8 cellular contexts compared by ENCODE assay signal in the genomic region with DNA sequence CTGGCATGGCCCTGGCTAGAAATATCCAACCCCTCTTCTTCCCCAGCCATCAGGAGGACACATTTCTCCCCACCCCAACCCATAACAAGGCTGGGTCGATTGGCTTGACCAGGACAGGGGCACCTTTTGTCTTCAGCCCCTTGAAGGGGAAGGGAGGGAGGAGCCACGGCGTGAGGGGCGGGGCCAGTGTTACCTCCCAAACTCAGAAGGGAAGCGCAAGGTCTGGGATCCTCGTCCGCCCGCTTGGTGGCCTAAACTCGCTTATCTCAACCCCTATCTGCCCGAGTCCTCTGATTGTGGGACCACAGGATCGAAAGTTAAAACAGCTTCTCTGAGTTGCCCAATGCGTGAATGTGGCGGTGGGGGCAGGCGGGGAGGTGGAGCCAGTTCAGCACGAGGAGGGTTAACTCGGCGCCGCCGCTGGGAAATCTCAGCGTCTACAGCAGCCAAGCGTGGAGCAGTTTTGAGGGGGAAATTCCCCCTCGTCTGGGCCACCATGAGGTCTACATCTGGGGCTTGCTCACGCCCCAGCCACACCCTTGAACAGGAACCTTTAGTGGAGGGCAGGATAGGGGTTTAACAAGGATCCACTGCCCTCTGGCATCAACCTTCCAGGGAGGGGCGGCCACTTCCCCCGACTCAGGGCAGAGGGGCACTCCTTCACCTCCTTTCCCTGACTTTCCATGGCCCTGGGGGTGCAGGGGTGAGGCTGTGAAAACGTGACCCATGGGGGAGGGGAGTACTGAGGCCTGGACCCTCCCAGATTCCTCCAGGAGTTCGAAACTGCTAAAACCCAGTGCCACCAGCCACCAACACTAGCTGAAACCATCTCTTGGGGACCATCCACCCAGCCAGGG. TPM values are rescaled to one million over a fixed set of nuclear protein-coding genes. Genes with fewer than 3 reads are reported as not detected.
DNase-seq lines count a peak whose midpoint lies in the region; FAIRE-seq and TF ChIP-seq lines count a peak whose summit lies in the region.

No MANE protein-coding gene starts in this region.

- POLR2A ChIA-PET in AG04450 (lab: Yijun Ruan, JAX), result interaction anchor here (1.0 to 10.8 kb wide), 6 partner anchors 14 to 103 kb away, joined by 3 to 258 read pairs (median 4); a partner anchor contains a TSS

- DNase-seq in AG04450 (ENCODE audit: low read depth, low spot score) (no peak), GM19238 (ENCODE audit: insufficient read length, low spot score) (peak; percentile 70), HT-29 (ENCODE audit: low spot score) (peak; percentile 59), UCSD-AML1 (lab: John Stamatoyannopoulos, UW; ENCODE audit: unreplicated experiment) (peak; percentile 63), bronchial epithelial cell (ENCODE audit: low read depth) (no peak), NCI-H2171 (lab: John Stamatoyannopoulos, UW) (no peak)
- peak; percentile 74 to 76 for DNase-seq in stimulated activated CD4-positive, alpha-beta T cell treated with anti-CD3 and anti-CD28 coated beads, Interleukin-4, amount 100 ng/mL, for 48 hours (ENCODE audit: low read depth in 2 of 2)

- peak overlapping the region; percentile 87 for H3K4me3 ChIP-seq in AG04450 (ENCODE audit: low read depth, low read length)
- H3K4me3 ChIP-seq in bronchial epithelial cell (ENCODE audit: low read depth, low read length), result peak overlapping the region; percentile 76

- CTCF ChIA-PET in AG04450 (lab: Charles Lee), result interaction anchor here (0.5 to 3.5 kb wide), 13 partner anchors 9 to 106 kb away, joined by 3 to 47 read pairs (median 7); a partner anchor contains a TSS

- peak overlapping the region; percentile 99 for H3K27ac ChIP-seq in AG04450 (ENCODE audit: low read depth, low read length)
- H3K27ac ChIP-seq in layer of hippocampus (ENCODE audit: low read depth, low read length), result peak overlapping the region; percentile 95

- H3K9me3 ChIP-seq in AG04450 (ENCODE audit: control insufficient read depth, insufficient read depth, low read length), result no peaks in the 10 kb centered on the region

- peak; percentile 13 for FAIRE-seq in bronchial epithelial cell (lab: Jason Lieb, UNC)

- H3K36me3 ChIP-seq in bronchial epithelial cell (ENCODE audit: control insufficient read depth, insufficient read depth, low read length), result peaks cover 26% of the 10 kb centered on the region

- no peak; the same call in 1 of the 2 replicates for TF ChIP-seq CTCF in AG04450 (IDR thresholded peaks at IDR 0.05; ENCODE audit: low read depth, low read length)
- no peak for TF ChIP-seq CTCF in bronchial epithelial cell (IDR thresholded peaks at IDR 0.05; ENCODE audit: insufficient read depth, low read length, severe bottlenecking)

- H3K27me3 ChIP-seq in AG04450 (ENCODE audit: control insufficient read depth, insufficient read depth, low read length) (no peaks in the 10 kb centered on the region), bronchial epithelial cell (ENCODE audit: control insufficient read depth, insufficient read depth, low read length) (no peaks in the 10 kb centered on the region), layer of hippocampus (ENCODE audit: control insufficient read depth, insufficient read depth, low read length) (no peaks in the 10 kb centered on the region)

RNA-seq across cellular contexts. Expression of a gene that starts 0.7 kb away (rescaled TPM):
- polyA plus RNA-seq in AG04450 (2011; rRNA removed), result 79.5 and 94.2 TPM in 2 replicates
- 95.3 and 103 TPM in 2 replicates for polyA minus RNA-seq in AG04450 (2011; rRNA and poly(A)+ RNA removed)
- total RNA-seq in HT-29 (2014; rRNA removed; shearing (Covaris generic)), result 114 and 125 TPM in 2 replicates
- total RNA-seq in bronchial epithelial cell, result 30.8 and 77.7 TPM in 2 replicates

RNA-seq across cellular contexts. Expression of a gene that starts 17.9 kb away (rescaled TPM):
- polyA plus RNA-seq in AG04450 (2011; rRNA removed), result 49.9 and 95.0 TPM in 2 replicates
- 264 and 395 TPM in 2 replicates for polyA minus RNA-seq in AG04450 (2011; rRNA and poly(A)+ RNA removed)
- total RNA-seq in HT-29 (2014; rRNA removed; shearing (Covaris generic)), result 22.8 and 25.2 TPM in 2 replicates
- 24.5 and 44.2 TPM in 2 replicates for total RNA-seq in bronchial epithelial cell

RNA-seq across cellular contexts. Expression of a gene that starts 21.5 kb away (rescaled TPM):
- polyA plus RNA-seq in AG04450 (2011; rRNA removed), result 46.4 and 60.9 TPM in 2 replicates
- 68.2 and 83.4 TPM in 2 replicates for polyA minus RNA-seq in AG04450 (2011; rRNA and poly(A)+ RNA removed)
- total RNA-seq in HT-29 (2014; rRNA removed; shearing (Covaris generic)), result 17.8 and 19.3 TPM in 2 replicates
- total RNA-seq in bronchial epithelial cell, result 33.0 and 40.5 TPM in 2 replicates

RNA-seq across cellular contexts. Expression of a gene that starts 31.8 kb away (rescaled TPM):
- polyA plus RNA-seq in AG04450 (2011; rRNA removed), result 8.3 and 11.9 TPM in 2 replicates
- polyA minus RNA-seq in AG04450 (2011; rRNA and poly(A)+ RNA removed), result 6.1 and 9.0 TPM in 2 replicates
- total RNA-seq in HT-29 (2014; rRNA removed; shearing (Covaris generic)), result 12.5 and 13.6 TPM in 2 replicates
- 4.2 and 5.2 TPM in 2 replicates for total RNA-seq in bronchial epithelial cell

RNA-seq across cellular contexts. Expression of a gene that starts 37.0 kb away (rescaled TPM):
- polyA plus RNA-seq in AG04450 (2011; rRNA removed), result not detected in 2 replicates
- not detected in 2 replicates for polyA minus RNA-seq in AG04450 (2011; rRNA and poly(A)+ RNA removed)
- total RNA-seq in HT-29 (2014; rRNA removed; shearing (Covaris generic)), result not detected in 2 replicates
- not detected in 2 replicates for total RNA-seq in bronchial epithelial cell

Comparison
In these comparisons a context has a peak if more than half of its experiments do, and no peak if none do; other contexts are left out.
1. DNase-seq: peak in GM19238 (single experiment), HT-29 (single experiment), UCSD-AML1 (single experiment) and stimulated activated CD4-positive, alpha-beta T cell treated with anti-CD3 and anti-CD28 coated beads, Interleukin-4, amount 100 ng/mL, for 48 hours (2 of 2); none in AG04450 (single experiment), bronchial epithelial cell (single experiment) and NCI-H2171 (single experiment).